30 cellular contexts compared by ENCODE assay signal in the genomic region with DNA sequence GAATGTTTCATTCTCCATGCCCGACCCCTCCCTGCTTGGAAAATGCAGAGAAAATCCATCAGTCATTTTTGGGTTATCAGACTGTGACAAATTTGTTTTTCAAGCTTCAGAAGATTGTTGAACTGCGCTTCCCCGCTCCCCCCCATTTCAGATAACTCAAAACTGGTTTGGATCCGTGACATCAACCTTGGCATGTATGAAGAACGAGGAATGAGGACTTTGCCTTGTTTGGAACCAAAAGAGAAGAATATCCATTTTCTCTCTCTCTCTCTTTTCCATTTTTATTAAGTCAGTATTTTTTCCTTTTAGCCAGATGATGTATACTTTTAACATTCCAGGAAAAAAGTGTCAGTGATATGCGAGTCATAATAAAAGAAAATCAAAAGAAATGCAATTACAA.
DNase-seq lines count a peak whose midpoint lies in the region; ATAC-seq, FAIRE-seq and TF ChIP-seq lines count a peak whose summit lies in the region.
"Had no signal": no experiment of that assay in that cellular context is flagged by ENCODE, and none has a peak within 500 bp of the region (broad histone marks: within the 10 kb centered on the region; RNA-seq: fewer than 3 reads in every experiment).

No MANE protein-coding gene starts in this region.

- BruUV-seq in HepG2 (replicated peaks; lab: Mats Ljungman, UMichigan) = no TSS peak

- H3K4me2 ChIP-seq in HepG2 (ENCODE audit: low read depth, low read length) (no peak overlapping the region), astrocyte (ENCODE audit: low read length) (no peak overlapping the region)

- TF ChIP-seq EP300 in HepG2 (IDR thresholded peaks at IDR 0.05; ENCODE audit: low read depth in 2 of 2, low read length in 2 of 2) (no peak), HepG2 (CRISPR knock-in tag; IDR thresholded peaks at IDR 0.05; ENCODE audit: borderline replicate concordance) (no peak), tibial nerve (IDR thresholded peaks at IDR 0.05) (no peak)

- H3K9ac ChIP-seq in liver (ENCODE audit: low read depth in 1 of 2, low read length in 2 of 2) = peak overlapping the region in 1 of 2 donors; percentile 69
- H3K9ac ChIP-seq in HepG2 (ENCODE audit: insufficient read depth, low read depth, low read length) = no peak overlapping the region
- no peak overlapping the region for H3K9ac ChIP-seq in astrocyte (ENCODE audit: low read length)

- H3K9me3 Mint-ChIP-seq in astrocyte (ENCODE audit: unreplicated experiment) (no peaks in the 10 kb centered on the region), mesothelial cell of epicardium (no peaks in the 10 kb centered on the region)
- H3K9me3 Mint-ChIP-seq in CD4-positive, alpha-beta T cell = no peaks in the 10 kb centered on the region
- H3K9me3 Mint-ChIP-seq: activated T-cell treated with anti-CD3 and anti-CD28 coated beads, Interleukin-2, amount 50 U/mL, for 24 hours; dendritic cell treated with granulocyte-macrophage colony-stimulating factor and Interleukin-4, amounts not matched to agents 40 ng/mL and 50 ng/mL, for 4 days; IgD-negative memory B cell; natural killer cell had no signal

- TF ChIP-seq POLR2A in HepG2 (IDR thresholded peaks at IDR 0.05; ENCODE audit: insufficient read depth in 1 of 2, low read depth in 2 of 2, low read length in 2 of 2) (no peak), vagina (IDR thresholded peaks at IDR 0.05) (no peak), tibial nerve (IDR thresholded peaks at IDR 0.05) (no peak)

- intact Hi-C loops in HepG2 (cut with micrococcal nuclease; ENCODE audit: unreplicated experiment) (no loop called here), vagina (cut with DNase I) (no loop called here)
- intact Hi-C loops in CD4-positive, alpha-beta T cell (cut with DNase I, micrococcal nuclease) = no loop called here

- TF ChIP-seq CTCF in liver (IDR thresholded peaks at IDR 0.05; ENCODE audit: low read depth, low read length, missing input control) = no peak
- TF ChIP-seq CTCF in HepG2 (CRISPR knock-in tag; IDR thresholded peaks at IDR 0.05) = no peak
- TF ChIP-seq CTCF in astrocyte (IDR thresholded peaks at IDR 0.05; ENCODE audit: insufficient read depth, low read depth, low read length) = no peak
- TF ChIP-seq CTCF in mesothelial cell of epicardium (IDR thresholded peaks at IDR 0.05; ENCODE audit: unreplicated experiment) = no peak
- TF ChIP-seq CTCF in vagina (IDR thresholded peaks at IDR 0.05) = no peak
- no peak for TF ChIP-seq CTCF in tibial nerve (IDR thresholded peaks at IDR 0.05)
- no peak for TF ChIP-seq CTCF in CD4-positive, alpha-beta T cell (IDR thresholded peaks at IDR 0.05)

- DNase-seq in HepG2 (ENCODE audit: low spot score) (no peak), astrocyte (ENCODE audit: low read depth) (no peak), mesothelial cell of epicardium (ENCODE audit: low spot score in 2 of 2, unreplicated experiment in 2 of 2) (no peak), vagina (ENCODE audit: extremely low spot score in 2 of 2) (no peak), tibial nerve (ENCODE audit: low spot score in 2 of 2) (no peak), islet precursor cell (no peak)
- no peak for DNase-seq in CD4-positive, alpha-beta T cell
- DNase-seq: ACHN; activated CD4-positive, alpha-beta T cell treated with anti-CD3 and anti-CD28 coated beads for 36 hours; activated naive CD4-positive, alpha-beta T cell; activated T-cell treated with anti-CD3 and anti-CD28 coated beads, Interleukin-2, amount 50 U/mL, for 24 hours; anterior cingulate cortex; caudate nucleus; HCEC 1CT; left lung; midbrain; natural killer cell; NCI-H187; NCI-H524 treated with DMSO at 0.1 percent for 48 hours; retina; SJCRH30; small intestine; stimulated activated CD4-positive, alpha-beta T cell treated with anti-CD3 and anti-CD28 coated beads, Interleukin-1b, Interleukin-23, amount 100 ng/mL, for 48 hours; stimulated activated CD8-positive, alpha-beta memory T cell treated with anti-CD3 and anti-CD28 coated beads, Interleukin-4, amount 100 ng/mL, for 48 hours; stomach; T-helper 1 cell; upper lobe of left lung had no signal

- H3K4me3 Mint-ChIP-seq in astrocyte (ENCODE audit: unreplicated experiment) = no peak overlapping the region
- no peak overlapping the region for H3K4me3 Mint-ChIP-seq in mesothelial cell of epicardium
- H3K4me3 Mint-ChIP-seq in CD4-positive, alpha-beta T cell = no peak overlapping the region
- H3K4me3 Mint-ChIP-seq: activated CD4-positive, alpha-beta T cell treated with anti-CD3 and anti-CD28 coated beads for 36 hours; activated T-cell treated with anti-CD3 and anti-CD28 coated beads, Interleukin-2, amount 50 U/mL, for 24 hours; dendritic cell treated with granulocyte-macrophage colony-stimulating factor and Interleukin-4, amounts not matched to agents 40 ng/mL and 50 ng/mL, for 4 days; IgD-negative memory B cell; natural killer cell had no signal

- H4K20me1 ChIP-seq in HepG2 (ENCODE audit: insufficient read depth, low read length) (no peaks in the 10 kb centered on the region), astrocyte (ENCODE audit: insufficient read depth, low read length) (no peaks in the 10 kb centered on the region)

- WGBS in liver = 40% methylated on average over 6 of the region's 6 CpGs
- 18% methylated on average over 6 of the region's 6 CpGs for WGBS in HepG2 (ENCODE audit: low lambda C conversion rate)
- WGBS in tibial nerve, 2 donors = 83 to 84% methylated on average over 6 of the region's 6 CpGs

- POLR2A ChIA-PET in HepG2 (lab: Yijun Ruan, JAX) = no interaction called here
- POLR2A ChIA-PET in CD4-positive, alpha-beta T cell (lab: Charles Lee) = no interaction called here

- H3K36me3 ChIP-seq in liver (ENCODE audit: control insufficient read depth in 4 of 4, insufficient read depth in 3 of 4, low read depth in 1 of 4, low read length in 3 of 4) (no peaks in the 10 kb centered on the region), HepG2 (replicated peaks in 1 of 2; ENCODE audit: control insufficient read depth in 1 of 2, insufficient read depth in 2 of 2, low read length in 2 of 2) (no peaks in the 10 kb centered on the region), astrocyte (ENCODE audit: insufficient read depth, low read length) (no peaks in the 10 kb centered on the region), vagina (no peaks in the 10 kb centered on the region), tibial nerve (no peaks in the 10 kb centered on the region)
- H3K36me3 ChIP-seq: left lung, SJCRH30, stomach, upper lobe of left lung had no signal

- peak overlapping the region; percentile 72 for H3K27ac Mint-ChIP-seq in astrocyte (ENCODE audit: unreplicated experiment)
- H3K27ac Mint-ChIP-seq in mesothelial cell of epicardium = peak overlapping the region; percentile 6
- H3K27ac Mint-ChIP-seq in CD4-positive, alpha-beta T cell = no peak overlapping the region
- H3K27ac Mint-ChIP-seq: activated CD4-positive, alpha-beta T cell treated with anti-CD3 and anti-CD28 coated beads for 36 hours; dendritic cell treated with granulocyte-macrophage colony-stimulating factor and Interleukin-4, amounts not matched to agents 40 ng/mL and 50 ng/mL, for 4 days; natural killer cell had no signal

- peaks cover 10 to 27% (median 18%) of the 10 kb centered on the region in 4 donors for H3K4me1 ChIP-seq in liver (ENCODE audit: control insufficient read depth in 4 of 4, insufficient read depth in 4 of 4, low read length in 3 of 4)
- no peaks in the 10 kb centered on the region for H3K4me1 ChIP-seq in HepG2 (ENCODE audit: insufficient read depth, low read length)
- no peaks in the 10 kb centered on the region for H3K4me1 ChIP-seq in astrocyte (ENCODE audit: insufficient read depth, low read length)
- H3K4me1 ChIP-seq in vagina = peaks cover 63% of the 10 kb centered on the region
- H3K4me1 ChIP-seq in tibial nerve = peaks cover 0 to 66% (median 29%) of the 10 kb centered on the region in 4 donors

- no peaks in the 10 kb centered on the region for H3K9me3 ChIP-seq in liver (ENCODE audit: control insufficient read depth in 4 of 4, low read length in 3 of 4)
- H3K9me3 ChIP-seq in HepG2 (ENCODE audit: low read length) = no peaks in the 10 kb centered on the region
- H3K9me3 ChIP-seq in astrocyte (ENCODE audit: insufficient read depth, low read depth, low read length) = no peaks in the 10 kb centered on the region
- H3K9me3 ChIP-seq in vagina = no peaks in the 10 kb centered on the region
- H3K9me3 ChIP-seq in tibial nerve = no peaks in the 10 kb centered on the region
- H3K9me3 ChIP-seq in CD4-positive, alpha-beta T cell (ENCODE audit: control insufficient read depth, low read length) = no peaks in the 10 kb centered on the region
- H3K9me3 ChIP-seq: left lung, SJCRH30, stomach, upper lobe of left lung had no signal

- FAIRE-seq in HepG2 (lab: Jason Lieb, UNC) = no peak
- FAIRE-seq in astrocyte (lab: Jason Lieb, UNC) = no peak

- TF ChIP-seq RAD21 in liver (IDR thresholded peaks at IDR 0.05) (no peak), HepG2 (CRISPR knock-in tag; IDR thresholded peaks at IDR 0.05) (no peak)

- ATAC-seq in HepG2 = no peak
- no peak for ATAC-seq in CD4-positive, alpha-beta T cell (ENCODE audit: poor library complexity)
- ATAC-seq: activated CD4-positive, alpha-beta T cell treated with anti-CD3 and anti-CD28 coated beads for 36 hours; natural killer cell had no signal

- H2AFZ ChIP-seq in HepG2 (ENCODE audit: low read length) (no peak overlapping the region), astrocyte (ENCODE audit: low read depth, low read length) (no peak overlapping the region)

- H3K4me1 Mint-ChIP-seq in astrocyte (ENCODE audit: low read depth, unreplicated experiment) = no peaks in the 10 kb centered on the region
- peaks cover 43% of the 10 kb centered on the region for H3K4me1 Mint-ChIP-seq in mesothelial cell of epicardium
- H3K4me1 Mint-ChIP-seq in CD4-positive, alpha-beta T cell (ENCODE audit: low read depth) = peaks cover 49% of the 10 kb centered on the region

- no peak overlapping the region for H3K4me3 ChIP-seq in liver (ENCODE audit: low read depth in 1 of 3, low read length in 3 of 3)
- H3K4me3 ChIP-seq in HepG2 (replicated peaks in 1 of 3; ENCODE audit: insufficient read depth in 1 of 3, low read depth in 2 of 3, low read length in 3 of 3) = no peak overlapping the region
- H3K4me3 ChIP-seq in astrocyte (ENCODE audit: insufficient read depth, low read depth, low read length) = no peak overlapping the region
- H3K4me3 ChIP-seq in vagina = no peak overlapping the region
- H3K4me3 ChIP-seq in tibial nerve = no peak overlapping the region
- H3K4me3 ChIP-seq: left lung, SJCRH30, stomach, upper lobe of left lung had no signal

- CTCF ChIA-PET in HepG2 (lab: Yijun Ruan, JAX; ENCODE audit: low intra/inter-chr PET ratio, low total read pairs) = no interaction called here
- CTCF ChIA-PET in CD4-positive, alpha-beta T cell (lab: Charles Lee) = no interaction called here

- H3K36me3 Mint-ChIP-seq in astrocyte (ENCODE audit: low read depth, unreplicated experiment) (no peaks in the 10 kb centered on the region), mesothelial cell of epicardium (no peaks in the 10 kb centered on the region)
- peaks cover 25% of the 10 kb centered on the region for H3K36me3 Mint-ChIP-seq in CD4-positive, alpha-beta T cell (ENCODE audit: low read depth)
- H3K36me3 Mint-ChIP-seq: natural killer cell had no signal

- in situ Hi-C loops in HepG2 (cut with HindIII; ENCODE audit: extremely low pct_ligation_motif_present, low pct_unique_long_range_greater_than_20kb) = no loop called here

- H3K27me3 Mint-ChIP-seq in astrocyte (ENCODE audit: low read depth, unreplicated experiment) (peaks cover 16% of the 10 kb centered on the region), mesothelial cell of epicardium (ENCODE audit: low read depth) (peaks cover 2% of the 10 kb centered on the region)
- H3K27me3 Mint-ChIP-seq in CD4-positive, alpha-beta T cell = no peaks in the 10 kb centered on the region
- H3K27me3 Mint-ChIP-seq: activated CD4-positive, alpha-beta T cell treated with anti-CD3 and anti-CD28 coated beads for 36 hours; activated T-cell treated with anti-CD3 and anti-CD28 coated beads, Interleukin-2, amount 50 U/mL, for 24 hours had no signal

- H3K27me3 ChIP-seq in liver (ENCODE audit: control insufficient read depth in 4 of 4, insufficient read depth in 4 of 4, low read length in 3 of 4) = no peaks in the 10 kb centered on the region
- peaks cover 3 to 73% of the 10 kb centered on the region in 2 experiments; a peak in 4 of 5 replicates for H3K27me3 ChIP-seq in HepG2 (ENCODE audit: control insufficient read depth in 1 of 2, insufficient read depth in 2 of 2, low read length in 2 of 2)
- H3K27me3 ChIP-seq in astrocyte (ENCODE audit: insufficient read depth, low read length) = peaks cover 4% of the 10 kb centered on the region
- H3K27me3 ChIP-seq in vagina = no peaks in the 10 kb centered on the region
- no peaks in the 10 kb centered on the region for H3K27me3 ChIP-seq in tibial nerve
- H3K27me3 ChIP-seq in CD4-positive, alpha-beta T cell (ENCODE audit: control insufficient read depth, insufficient read depth, low read length) = no peaks in the 10 kb centered on the region
- H3K27me3 ChIP-seq: left lung, SJCRH30, stomach, upper lobe of left lung had no signal

- H3K27ac ChIP-seq in liver (ENCODE audit: low read depth in 1 of 2, low read length in 2 of 2) (peak overlapping the region; percentile 68 to 77), HepG2 (ENCODE audit: extremely low read length, insufficient read depth, low read length) (no peak overlapping the region), astrocyte (ENCODE audit: low read depth, low read length) (no peak overlapping the region), vagina (peak overlapping the region; percentile 30), tibial nerve (peak overlapping the region in 2 of 4 donors; percentile 0 to 46)
- no peak overlapping the region for H3K27ac ChIP-seq in CD4-positive, alpha-beta T cell (ENCODE audit: low read depth, low read length)
- H3K27ac ChIP-seq: left lung, SJCRH30, upper lobe of left lung had no signal

- no peaks in the 10 kb centered on the region for H3K79me2 ChIP-seq in HepG2 (ENCODE audit: insufficient read depth, low read length)
- H3K79me2 ChIP-seq in astrocyte (ENCODE audit: insufficient read depth, low read length) = no peaks in the 10 kb centered on the region

Comparison
In these comparisons a context has a peak if more than half of its experiments do, and no peak if none do; other contexts are left out.
1. H3K27ac ChIP-seq: peak in liver (2 of 2) and vagina (single experiment); none in HepG2 (single experiment), astrocyte (single experiment) and CD4-positive, alpha-beta T cell (single experiment).